1 cellular context compared by ENCODE assay signal in genomic region chr21:32462564-32462963, GRCh38. TPM values are rescaled to one million over a fixed set of nuclear protein-coding genes. Genes with fewer than 3 reads are reported as not detected.
"Had no signal": no experiment of that assay in that cellular context is flagged by ENCODE, and none has a peak within 500 bp of the region (broad histone marks: within the 10 kb centered on the region; RNA-seq: fewer than 3 reads in every experiment).

No MANE protein-coding gene starts in this region.

RNA-seq across cellular contexts. Expression of gene EVA1C, which starts 50.1 kb away (rescaled TPM):
- total RNA-seq: neural crest cell had no signal
